Comparison of ENCODE assay signal across 8 cellular contexts in genomic region chr11:121589946-121590537, GRCh38.
DNase-seq lines count a peak whose midpoint lies in the region; ATAC-seq and TF ChIP-seq lines count a peak whose summit lies in the region.

No MANE protein-coding gene starts in this region.

- DNase-seq in NB4 (ENCODE audit: low read depth) (peak; percentile 79), natural killer cell (no peak), NCI-H1417 (lab: John Stamatoyannopoulos, UW) (no peak), OCI-M1 (lab: John Stamatoyannopoulos, UW) (no peak), NCI-H446 (lab: John Stamatoyannopoulos, UW) (no peak), SK-N-DZ (ENCODE audit: low spot score) (no peak)

- H3K27ac Mint-ChIP-seq in natural killer cell: peak overlapping the region; percentile 52 to 75

- H3K9me3 Mint-ChIP-seq in natural killer cell: no peaks in the 10 kb centered on the region

- TF ChIP-seq CTCF in NB4 (IDR thresholded peaks at IDR 0.05; ENCODE audit: low read depth, low read length) (no peak), natural killer cell (IDR thresholded peaks at IDR 0.05) (no peak)

- H3K4me3 Mint-ChIP-seq in natural killer cell: no peak overlapping the region

- peaks cover 62% of the 10 kb centered on the region for H3K36me3 Mint-ChIP-seq in natural killer cell

- no peak for TF ChIP-seq POLR2A in NB4 (IDR thresholded peaks at IDR 0.05; ENCODE audit: extremely low read depth, insufficient read length)

- no peaks in the 10 kb centered on the region for H3K27me3 Mint-ChIP-seq in natural killer cell (ENCODE audit: low read depth in 2 of 2)

- ATAC-seq in GM18873 (IDR thresholded peaks at IDR 0.05; ENCODE audit: low FRiP score, unreplicated experiment): peak; percentile 74
- peak; percentile 64 for ATAC-seq in HG02571 (IDR thresholded peaks at IDR 0.05; ENCODE audit: unreplicated experiment)
- ATAC-seq in natural killer cell: no peak

- no peak overlapping the region for H3K4me3 ChIP-seq in NB4 (ENCODE audit: low read depth, low read length)

- peaks cover 16 to 34% of the 10 kb centered on the region in 2 donors for H3K4me1 Mint-ChIP-seq in natural killer cell

- intact Hi-C loops in natural killer cell (cut with micrococcal nuclease): loop anchor here (2.0 kb wide), 1 partner anchor 137 kb away; the partner anchor contains the start of genes SORL1 and SORL1-AS1

Comparison
In these comparisons a context has a peak if more than half of its experiments do, and no peak if none do; other contexts are left out.
1. ATAC-seq: peak in GM18873 (single experiment) and HG02571 (single experiment); none in natural killer cell (0 of 3).